ENCODE assay signal across 1 cellular context in the genomic region with DNA sequence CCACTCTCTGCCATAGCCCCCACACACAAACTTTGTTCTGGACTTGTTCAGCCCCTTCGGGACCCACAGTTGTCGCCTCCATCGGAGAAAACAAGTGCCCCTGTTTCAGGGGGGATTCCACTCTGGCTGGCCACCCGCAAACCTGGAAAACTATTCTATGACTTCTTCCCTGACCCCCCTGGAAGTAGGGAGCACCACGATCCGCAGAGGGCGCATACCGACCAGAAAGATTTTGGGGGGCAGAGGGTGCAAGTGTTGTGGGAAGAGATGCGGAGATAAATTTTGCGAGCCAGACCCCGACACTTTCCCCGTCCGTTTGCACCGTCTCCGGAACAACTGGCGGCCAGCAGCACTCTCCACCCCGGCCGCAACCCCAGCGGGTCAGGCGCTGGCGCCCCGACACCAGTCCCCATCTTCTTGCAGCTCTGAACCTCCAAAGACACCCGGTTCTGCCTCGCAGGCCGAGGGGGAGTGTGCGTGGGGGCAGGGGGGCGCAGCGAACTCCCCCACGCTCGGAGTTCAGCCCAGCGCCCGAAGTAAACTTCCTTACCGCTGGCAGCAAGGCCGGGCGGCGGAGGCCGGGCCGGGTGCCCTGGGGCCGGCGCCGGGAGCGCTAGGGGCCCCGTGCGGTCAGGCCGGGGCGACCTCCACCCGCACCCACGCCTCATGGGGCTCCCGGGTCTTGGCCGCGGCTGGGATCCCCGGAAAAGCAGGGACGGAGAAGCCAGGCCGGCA.
TF ChIP-seq lines count a peak whose summit lies in the region.

No MANE protein-coding gene starts in this region.

TF ChIP-seq in HepG2, 621 proteins besides CTCF, POLR2A, EP300 and RAD21 (continued from another document and continues in another):
- TF ChIP-seq ZFAT (CRISPR knock-in tag; conservative IDR thresholded peaks at IDR 0.05) (no peak), ADNP (CRISPR knock-in tag; IDR thresholded peaks at IDR 0.05) (no peak), ZNF225 (CRISPR knock-in tag; IDR thresholded peaks at IDR 0.05) (no peak), ZNF761 (CRISPR knock-in tag; conservative IDR thresholded peaks at IDR 0.05) (no peak), EEA1 (CRISPR knock-in tag; IDR thresholded peaks at IDR 0.05; ENCODE audit: borderline replicate concordance) (no peak), SIN3A (IDR thresholded peaks at IDR 0.05; ENCODE audit: borderline replicate concordance, low read depth, low read length) (0 out of 2 replicates have a peak, but pooled peaks have one; percentile 27), PHF21A (CRISPR knock-in tag; IDR thresholded peaks at IDR 0.05) (0 out of 2 replicates have a peak, but pooled peaks have one; percentile 18), ZNF652 (CRISPR knock-in tag; IDR thresholded peaks at IDR 0.05; ENCODE audit: borderline replicate concordance, low read depth) (no peak), ZEB1 (IDR thresholded peaks at IDR 0.05; ENCODE audit: insufficient replicate concordance, low read depth) (no peak), PAX8 (CRISPR knock-in tag; IDR thresholded peaks at IDR 0.05; ENCODE audit: borderline replicate concordance) (no peak), KLF12 (CRISPR knock-in tag; IDR thresholded peaks at IDR 0.05; ENCODE audit: borderline replicate concordance) (0 out of 2 replicates have a peak, but pooled peaks have one; percentile 30), MEF2D (CRISPR knock-in tag; IDR thresholded peaks at IDR 0.05) (no peak), DMAP1 (CRISPR knock-in tag; IDR thresholded peaks at IDR 0.05) (no peak), SMC3 (IDR thresholded peaks at IDR 0.05; ENCODE audit: low read length) (no peak), MIXL1 (CRISPR knock-in tag; IDR thresholded peaks at IDR 0.05) (no peak), RXRA (CRISPR knock-in tag; IDR thresholded peaks at IDR 0.05) (no peak), ZSCAN22 (CRISPR knock-in tag; IDR thresholded peaks at IDR 0.05) (no peak), SOX13 (IDR thresholded peaks at IDR 0.05) (no peak), SOX13 (CRISPR knock-in tag; conservative IDR thresholded peaks at IDR 0.05 in 1 of 2, IDR thresholded peaks at IDR 0.05 in 1 of 2) (no peak), GFI1 (CRISPR knock-in tag; IDR thresholded peaks at IDR 0.05; ENCODE audit: borderline replicate concordance) (no peak), ISX (CRISPR knock-in tag; conservative IDR thresholded peaks at IDR 0.05) (peak; percentile 55; the same call in 1 of the 2 replicates), ZNF879 (CRISPR knock-in tag; IDR thresholded peaks at IDR 0.05) (no peak; the same call in 1 of the 2 replicates), ZNF263 (CRISPR knock-in tag; IDR thresholded peaks at IDR 0.05) (peak; percentile 81; the same call in 1 of the 2 replicates), NR3C1 (CRISPR knock-in tag; IDR thresholded peaks at IDR 0.05) (no peak), GATAD1 (CRISPR knock-in tag; IDR thresholded peaks at IDR 0.05) (no peak), DNMT3B (CRISPR knock-in tag; conservative IDR thresholded peaks at IDR 0.05) (no peak), NCOA5 (CRISPR knock-in tag; IDR thresholded peaks at IDR 0.05) (no peak), SIX4 (CRISPR knock-in tag; IDR thresholded peaks at IDR 0.05) (no peak), MAFF (IDR thresholded peaks at IDR 0.05; ENCODE audit: low read depth, low read length) (no peak), ARNT (IDR thresholded peaks at IDR 0.05) (no peak), ZNF256 (CRISPR knock-in tag; conservative IDR thresholded peaks at IDR 0.05) (no peak), ZNF253 (CRISPR knock-in tag; IDR thresholded peaks at IDR 0.05; ENCODE audit: borderline replicate concordance) (peak; percentile 19; the same call in 1 of the 2 replicates), ZSCAN31 (CRISPR knock-in tag; IDR thresholded peaks at IDR 0.05; ENCODE audit: low read depth) (no peak), CEBPG (CRISPR knock-in tag; IDR thresholded peaks at IDR 0.05) (no peak), ZNF614 (CRISPR knock-in tag; IDR thresholded peaks at IDR 0.05; ENCODE audit: borderline replicate concordance) (no peak), HOXD1 (CRISPR knock-in tag; IDR thresholded peaks at IDR 0.05) (no peak), TP53 (CRISPR knock-in tag; conservative IDR thresholded peaks at IDR 0.05) (no peak), FOXA1 (IDR thresholded peaks at IDR 0.05) (no peak), FOXA1 (CRISPR knock-in tag; IDR thresholded peaks at IDR 0.05) (no peak), SNRNP70 (IDR thresholded peaks at IDR 0.05; ENCODE audit: low read depth, low read length) (no peak), KLF16 (CRISPR knock-in tag; IDR thresholded peaks at IDR 0.05) (0 out of 4 replicates have a peak, but pooled peaks of 1 of the 2 experiments have one; percentile 11), ZNF33B (CRISPR knock-in tag; IDR thresholded peaks at IDR 0.05) (peak; percentile 3; the same call in 1 of the 2 replicates), YEATS2 (CRISPR knock-in tag; IDR thresholded peaks at IDR 0.05; ENCODE audit: borderline replicate concordance) (no peak), ZNF776 (CRISPR knock-in tag; IDR thresholded peaks at IDR 0.05) (peak; percentile 69; the same call in 1 of the 2 replicates), ZFP37 (CRISPR knock-in tag; IDR thresholded peaks at IDR 0.05; ENCODE audit: borderline replicate concordance) (no peak), REPIN1 (CRISPR knock-in tag; IDR thresholded peaks at IDR 0.05; ENCODE audit: borderline replicate concordance, low read depth) (no peak), ZNF773 (CRISPR knock-in tag; IDR thresholded peaks at IDR 0.05; ENCODE audit: borderline replicate concordance) (no peak; the same call in 1 of the 2 replicates)
- TF ChIP-seq, protein P1, sequence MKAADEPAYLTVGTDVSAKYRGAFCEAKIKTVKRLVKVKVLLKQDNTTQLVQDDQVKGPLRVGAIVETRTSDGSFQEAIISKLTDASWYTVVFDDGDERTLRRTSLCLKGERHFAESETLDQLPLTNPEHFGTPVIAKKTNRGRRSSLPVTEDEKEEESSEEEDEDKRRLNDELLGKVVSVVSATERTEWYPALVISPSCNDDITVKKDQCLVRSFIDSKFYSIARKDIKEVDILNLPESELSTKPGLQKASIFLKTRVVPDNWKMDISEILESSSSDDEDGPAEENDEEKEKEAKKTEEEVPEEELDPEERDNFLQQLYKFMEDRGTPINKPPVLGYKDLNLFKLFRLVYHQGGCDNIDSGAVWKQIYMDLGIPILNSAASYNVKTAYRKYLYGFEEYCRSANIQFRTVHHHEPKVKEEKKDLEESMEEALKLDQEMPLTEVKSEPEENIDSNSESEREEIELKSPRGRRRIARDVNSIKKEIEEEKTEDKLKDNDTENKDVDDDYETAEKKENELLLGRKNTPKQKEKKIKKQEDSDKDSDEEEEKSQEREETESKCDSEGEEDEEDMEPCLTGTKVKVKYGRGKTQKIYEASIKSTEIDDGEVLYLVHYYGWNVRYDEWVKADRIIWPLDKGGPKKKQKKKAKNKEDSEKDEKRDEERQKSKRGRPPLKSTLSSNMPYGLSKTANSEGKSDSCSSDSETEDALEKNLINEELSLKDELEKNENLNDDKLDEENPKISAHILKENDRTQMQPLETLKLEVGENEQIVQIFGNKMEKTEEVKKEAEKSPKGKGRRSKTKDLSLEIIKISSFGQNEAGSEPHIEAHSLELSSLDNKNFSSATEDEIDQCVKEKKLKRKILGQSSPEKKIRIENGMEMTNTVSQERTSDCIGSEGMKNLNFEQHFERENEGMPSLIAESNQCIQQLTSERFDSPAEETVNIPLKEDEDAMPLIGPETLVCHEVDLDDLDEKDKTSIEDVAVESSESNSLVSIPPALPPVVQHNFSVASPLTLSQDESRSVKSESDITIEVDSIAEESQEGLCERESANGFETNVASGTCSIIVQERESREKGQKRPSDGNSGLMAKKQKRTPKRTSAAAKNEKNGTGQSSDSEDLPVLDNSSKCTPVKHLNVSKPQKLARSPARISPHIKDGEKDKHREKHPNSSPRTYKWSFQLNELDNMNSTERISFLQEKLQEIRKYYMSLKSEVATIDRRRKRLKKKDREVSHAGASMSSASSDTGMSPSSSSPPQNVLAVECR (CRISPR knock-in tag; IDR thresholded peaks at IDR 0.05; ENCODE audit: borderline replicate concordance), result no peak
- TF ChIP-seq, protein P2, sequence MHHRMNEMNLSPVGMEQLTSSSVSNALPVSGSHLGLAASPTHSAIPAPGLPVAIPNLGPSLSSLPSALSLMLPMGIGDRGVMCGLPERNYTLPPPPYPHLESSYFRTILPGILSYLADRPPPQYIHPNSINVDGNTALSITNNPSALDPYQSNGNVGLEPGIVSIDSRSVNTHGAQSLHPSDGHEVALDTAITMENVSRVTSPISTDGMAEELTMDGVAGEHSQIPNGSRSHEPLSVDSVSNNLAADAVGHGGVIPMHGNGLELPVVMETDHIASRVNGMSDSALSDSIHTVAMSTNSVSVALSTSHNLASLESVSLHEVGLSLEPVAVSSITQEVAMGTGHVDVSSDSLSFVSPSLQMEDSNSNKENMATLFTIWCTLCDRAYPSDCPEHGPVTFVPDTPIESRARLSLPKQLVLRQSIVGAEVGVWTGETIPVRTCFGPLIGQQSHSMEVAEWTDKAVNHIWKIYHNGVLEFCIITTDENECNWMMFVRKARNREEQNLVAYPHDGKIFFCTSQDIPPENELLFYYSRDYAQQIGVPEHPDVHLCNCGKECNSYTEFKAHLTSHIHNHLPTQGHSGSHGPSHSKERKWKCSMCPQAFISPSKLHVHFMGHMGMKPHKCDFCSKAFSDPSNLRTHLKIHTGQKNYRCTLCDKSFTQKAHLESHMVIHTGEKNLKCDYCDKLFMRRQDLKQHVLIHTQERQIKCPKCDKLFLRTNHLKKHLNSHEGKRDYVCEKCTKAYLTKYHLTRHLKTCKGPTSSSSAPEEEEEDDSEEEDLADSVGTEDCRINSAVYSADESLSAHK (CRISPR knock-in tag; IDR thresholded peaks at IDR 0.05; ENCODE audit: borderline replicate concordance), result no peak
- TF ChIP-seq, protein P3, sequence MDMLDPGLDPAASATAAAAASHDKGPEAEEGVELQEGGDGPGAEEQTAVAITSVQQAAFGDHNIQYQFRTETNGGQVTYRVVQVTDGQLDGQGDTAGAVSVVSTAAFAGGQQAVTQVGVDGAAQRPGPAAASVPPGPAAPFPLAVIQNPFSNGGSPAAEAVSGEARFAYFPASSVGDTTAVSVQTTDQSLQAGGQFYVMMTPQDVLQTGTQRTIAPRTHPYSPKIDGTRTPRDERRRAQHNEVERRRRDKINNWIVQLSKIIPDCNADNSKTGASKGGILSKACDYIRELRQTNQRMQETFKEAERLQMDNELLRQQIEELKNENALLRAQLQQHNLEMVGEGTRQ (IDR thresholded peaks at IDR 0.05; ENCODE audit: low read depth, low read length), result no peak
- TF ChIP-seq, protein P3 (CRISPR knock-in tag; IDR thresholded peaks at IDR 0.05; ENCODE audit: borderline replicate concordance), result no peak
- TF ChIP-seq, protein P4, sequence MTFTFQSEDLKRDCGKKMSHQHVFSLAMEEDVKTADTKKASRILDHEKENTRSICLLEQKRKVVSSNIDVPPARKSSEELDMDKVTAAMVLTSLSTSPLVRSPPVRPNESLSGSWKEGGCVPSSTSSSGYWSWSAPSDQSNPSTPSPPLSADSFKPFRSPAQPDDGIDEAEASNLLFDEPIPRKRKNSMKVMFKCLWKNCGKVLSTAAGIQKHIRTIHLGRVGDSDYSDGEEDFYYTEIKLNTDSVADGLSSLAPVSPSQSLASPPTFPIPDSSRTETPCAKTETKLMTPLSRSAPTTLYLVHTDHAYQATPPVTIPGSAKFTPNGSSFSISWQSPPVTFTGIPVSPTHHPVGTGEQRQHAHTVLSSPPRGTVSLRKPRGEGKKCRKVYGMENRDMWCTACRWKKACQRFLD (CRISPR knock-in tag; IDR thresholded peaks at IDR 0.05; ENCODE audit: borderline replicate concordance), result no peak
- TF ChIP-seq, protein P5, sequence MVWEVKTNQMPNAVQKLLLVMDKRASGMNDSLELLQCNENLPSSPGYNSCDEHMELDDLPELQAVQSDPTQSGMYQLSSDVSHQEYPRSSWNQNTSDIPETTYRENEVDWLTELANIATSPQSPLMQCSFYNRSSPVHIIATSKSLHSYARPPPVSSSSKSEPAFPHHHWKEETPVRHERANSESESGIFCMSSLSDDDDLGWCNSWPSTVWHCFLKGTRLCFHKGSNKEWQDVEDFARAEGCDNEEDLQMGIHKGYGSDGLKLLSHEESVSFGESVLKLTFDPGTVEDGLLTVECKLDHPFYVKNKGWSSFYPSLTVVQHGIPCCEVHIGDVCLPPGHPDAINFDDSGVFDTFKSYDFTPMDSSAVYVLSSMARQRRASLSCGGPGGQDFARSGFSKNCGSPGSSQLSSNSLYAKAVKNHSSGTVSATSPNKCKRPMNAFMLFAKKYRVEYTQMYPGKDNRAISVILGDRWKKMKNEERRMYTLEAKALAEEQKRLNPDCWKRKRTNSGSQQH (CRISPR knock-in tag; IDR thresholded peaks at IDR 0.05; ENCODE audit: low read depth), result no peak
- TF ChIP-seq, protein P6, sequence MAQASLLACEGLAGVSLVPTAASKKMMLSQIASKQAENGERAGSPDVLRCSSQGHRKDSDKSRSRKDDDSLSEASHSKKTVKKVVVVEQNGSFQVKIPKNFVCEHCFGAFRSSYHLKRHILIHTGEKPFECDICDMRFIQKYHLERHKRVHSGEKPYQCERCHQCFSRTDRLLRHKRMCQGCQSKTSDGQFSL (CRISPR knock-in tag; IDR thresholded peaks at IDR 0.05), result 0 out of 2 replicates have a peak, but pooled peaks have one; percentile 17
- TF ChIP-seq, protein P7, sequence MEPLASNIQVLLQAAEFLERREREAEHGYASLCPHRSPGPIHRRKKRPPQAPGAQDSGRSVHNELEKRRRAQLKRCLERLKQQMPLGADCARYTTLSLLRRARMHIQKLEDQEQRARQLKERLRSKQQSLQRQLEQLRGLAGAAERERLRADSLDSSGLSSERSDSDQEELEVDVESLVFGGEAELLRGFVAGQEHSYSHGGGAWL (CRISPR knock-in tag; IDR thresholded peaks at IDR 0.05), result 0 out of 2 replicates have a peak, but pooled peaks have one; percentile 16
- TF ChIP-seq, protein P8, sequence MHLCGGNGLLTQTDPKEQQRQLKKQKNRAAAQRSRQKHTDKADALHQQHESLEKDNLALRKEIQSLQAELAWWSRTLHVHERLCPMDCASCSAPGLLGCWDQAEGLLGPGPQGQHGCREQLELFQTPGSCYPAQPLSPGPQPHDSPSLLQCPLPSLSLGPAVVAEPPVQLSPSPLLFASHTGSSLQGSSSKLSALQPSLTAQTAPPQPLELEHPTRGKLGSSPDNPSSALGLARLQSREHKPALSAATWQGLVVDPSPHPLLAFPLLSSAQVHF (CRISPR knock-in tag; IDR thresholded peaks at IDR 0.05), result no peak
- TF ChIP-seq, protein P9, sequence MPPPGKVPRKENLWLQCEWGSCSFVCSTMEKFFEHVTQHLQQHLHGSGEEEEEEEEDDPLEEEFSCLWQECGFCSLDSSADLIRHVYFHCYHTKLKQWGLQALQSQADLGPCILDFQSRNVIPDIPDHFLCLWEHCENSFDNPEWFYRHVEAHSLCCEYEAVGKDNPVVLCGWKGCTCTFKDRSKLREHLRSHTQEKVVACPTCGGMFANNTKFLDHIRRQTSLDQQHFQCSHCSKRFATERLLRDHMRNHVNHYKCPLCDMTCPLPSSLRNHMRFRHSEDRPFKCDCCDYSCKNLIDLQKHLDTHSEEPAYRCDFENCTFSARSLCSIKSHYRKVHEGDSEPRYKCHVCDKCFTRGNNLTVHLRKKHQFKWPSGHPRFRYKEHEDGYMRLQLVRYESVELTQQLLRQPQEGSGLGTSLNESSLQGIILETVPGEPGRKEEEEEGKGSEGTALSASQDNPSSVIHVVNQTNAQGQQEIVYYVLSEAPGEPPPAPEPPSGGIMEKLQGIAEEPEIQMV (CRISPR knock-in tag; IDR thresholded peaks at IDR 0.05; ENCODE audit: low read depth), result no peak
